In the genomic region with DNA sequence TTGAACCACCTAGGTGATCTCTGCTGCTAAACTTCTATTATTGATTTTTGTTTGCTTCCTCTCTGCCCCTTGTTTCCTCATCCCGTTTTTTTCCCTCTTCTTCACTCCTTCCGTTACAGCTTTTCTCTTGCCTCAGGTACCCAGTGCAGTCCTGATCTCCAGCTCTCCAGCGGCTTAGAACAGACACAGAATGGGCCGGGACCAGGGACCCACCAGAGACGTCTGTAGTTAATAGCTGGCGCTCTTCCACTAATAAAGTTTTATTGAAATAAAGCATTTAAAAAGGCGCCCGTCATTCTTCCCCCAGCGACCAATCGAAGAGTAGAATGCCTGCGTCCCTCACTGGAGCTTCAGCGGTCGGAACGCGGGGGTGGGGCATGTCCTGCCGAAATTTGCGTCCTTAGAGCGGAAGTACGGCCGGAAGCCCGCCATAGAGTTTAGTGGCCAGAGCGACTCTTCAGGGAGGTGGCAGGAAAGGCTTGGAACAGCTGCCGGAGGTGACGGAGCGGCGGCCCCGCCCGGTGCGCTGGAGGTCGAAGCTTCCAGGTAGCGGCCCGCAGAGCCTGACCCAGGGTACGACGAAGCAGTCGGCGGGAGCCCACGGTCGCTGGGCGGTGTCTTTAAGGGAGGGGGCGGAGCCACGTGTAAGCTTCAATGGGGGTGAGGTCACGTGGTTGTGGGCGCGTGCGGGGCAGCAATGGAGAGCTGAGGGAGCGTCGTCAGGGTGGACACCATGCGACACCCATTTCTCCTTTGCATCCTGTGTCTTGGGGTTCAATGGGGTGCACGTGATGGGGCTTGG, we compare ENCODE assay signal across 1 cellular context.
TF ChIP-seq lines count a peak whose summit lies in the region.

Gene COPS7A (plus strand): TSS at position 440 of the 802 bp plus-strand sequence. CDS start 611 bp downstream, outside the sequence.

TF ChIP-seq in WTC11, 78 proteins besides CTCF, POLR2A, EP300 and RAD21 (continued from another document and continues in another):
- TF ChIP-seq E2F5 (CRISPR knock-in tag; IDR thresholded peaks at IDR 0.05) (peak; percentile 91), MAX (CRISPR knock-in tag; IDR thresholded peaks at IDR 0.05) (peak; percentile 99), FOXK1 (CRISPR knock-in tag; IDR thresholded peaks at IDR 0.05) (peak; percentile 94), JUN (CRISPR knock-in tag; IDR thresholded peaks at IDR 0.05) (peak; percentile 92; the same call in 1 of the 2 replicates), AR (CRISPR knock-in tag; IDR thresholded peaks at IDR 0.05) (no peak), NFATC4 (CRISPR knock-in tag; IDR thresholded peaks at IDR 0.05) (no peak), TEAD4 (CRISPR knock-in tag; IDR thresholded peaks at IDR 0.05) (peak; percentile 79; the same call in 1 of the 2 replicates), SMAD4 (CRISPR knock-in tag; IDR thresholded peaks at IDR 0.05) (0 out of 2 replicates have a peak, but pooled peaks have one; percentile 49), ZNF138 (CRISPR knock-in tag; conservative IDR thresholded peaks at IDR 0.05) (no peak), ZBTB21 (CRISPR knock-in tag; IDR thresholded peaks at IDR 0.05; ENCODE audit: borderline replicate concordance) (peak; percentile 91), ZNF232 (CRISPR knock-in tag; IDR thresholded peaks at IDR 0.05) (peak; percentile 89; the same call in 1 of the 2 replicates), E2F4 (CRISPR knock-in tag; IDR thresholded peaks at IDR 0.05; ENCODE audit: borderline replicate concordance, low read depth) (peak; percentile 76), FOXP4 (CRISPR knock-in tag; IDR thresholded peaks at IDR 0.05) (peak; percentile 98), TCF7 (CRISPR knock-in tag; IDR thresholded peaks at IDR 0.05; ENCODE audit: low read depth) (peak; percentile 95), ZNF425 (CRISPR knock-in tag; conservative IDR thresholded peaks at IDR 0.05) (no peak), NFE2L1 (CRISPR knock-in tag; IDR thresholded peaks at IDR 0.05) (peak; percentile 98), RORB (CRISPR knock-in tag; IDR thresholded peaks at IDR 0.05) (no peak), NR1H2 (CRISPR knock-in tag; IDR thresholded peaks at IDR 0.05) (peak; percentile 79; the same call in 1 of the 2 replicates), ZNF121 (CRISPR knock-in tag; IDR thresholded peaks at IDR 0.05) (peak; percentile 99), PRDM15 (CRISPR knock-in tag; IDR thresholded peaks at IDR 0.05) (peak; percentile 56), IRF2 (CRISPR knock-in tag; IDR thresholded peaks at IDR 0.05; ENCODE audit: borderline replicate concordance, low read depth) (peak; percentile 89), ZNF219 (CRISPR knock-in tag; IDR thresholded peaks at IDR 0.05; ENCODE audit: borderline replicate concordance) (0 out of 2 replicates have a peak, but pooled peaks have one; percentile 73), PREB (CRISPR knock-in tag; IDR thresholded peaks at IDR 0.05; ENCODE audit: borderline replicate concordance) (peak; percentile 70; the same call in 1 of the 2 replicates), E2F1 (CRISPR knock-in tag; IDR thresholded peaks at IDR 0.05) (peak; percentile 95), MXD4 (CRISPR knock-in tag; IDR thresholded peaks at IDR 0.05; ENCODE audit: borderline replicate concordance) (no peak), JAZF1 (CRISPR knock-in tag; IDR thresholded peaks at IDR 0.05) (no peak), GTF2I (CRISPR knock-in tag; conservative IDR thresholded peaks at IDR 0.05) (no peak), SOX15 (CRISPR knock-in tag; IDR thresholded peaks at IDR 0.05) (no peak), TP53 (CRISPR knock-in tag; IDR thresholded peaks at IDR 0.05) (peak; percentile 98), ZNF396 (CRISPR knock-in tag; IDR thresholded peaks at IDR 0.05; ENCODE audit: borderline replicate concordance) (no peak)
- TF ChIP-seq, protein P1, sequence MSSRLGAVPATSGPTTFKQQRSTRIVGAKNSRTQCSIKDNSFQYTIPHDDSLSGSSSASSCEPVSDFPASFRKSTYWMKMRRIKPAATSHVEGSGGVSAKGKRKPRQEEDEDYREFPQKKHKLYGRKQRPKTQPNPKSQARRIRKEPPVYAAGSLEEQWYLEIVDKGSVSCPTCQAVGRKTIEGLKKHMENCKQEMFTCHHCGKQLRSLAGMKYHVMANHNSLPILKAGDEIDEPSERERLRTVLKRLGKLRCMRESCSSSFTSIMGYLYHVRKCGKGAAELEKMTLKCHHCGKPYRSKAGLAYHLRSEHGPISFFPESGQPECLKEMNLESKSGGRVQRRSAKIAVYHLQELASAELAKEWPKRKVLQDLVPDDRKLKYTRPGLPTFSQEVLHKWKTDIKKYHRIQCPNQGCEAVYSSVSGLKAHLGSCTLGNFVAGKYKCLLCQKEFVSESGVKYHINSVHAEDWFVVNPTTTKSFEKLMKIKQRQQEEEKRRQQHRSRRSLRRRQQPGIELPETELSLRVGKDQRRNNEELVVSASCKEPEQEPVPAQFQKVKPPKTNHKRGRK (CRISPR knock-in tag; IDR thresholded peaks at IDR 0.05; ENCODE audit: borderline replicate concordance), result 0 out of 2 replicates have a peak, but pooled peaks have one; percentile 20
- TF ChIP-seq, protein P2, sequence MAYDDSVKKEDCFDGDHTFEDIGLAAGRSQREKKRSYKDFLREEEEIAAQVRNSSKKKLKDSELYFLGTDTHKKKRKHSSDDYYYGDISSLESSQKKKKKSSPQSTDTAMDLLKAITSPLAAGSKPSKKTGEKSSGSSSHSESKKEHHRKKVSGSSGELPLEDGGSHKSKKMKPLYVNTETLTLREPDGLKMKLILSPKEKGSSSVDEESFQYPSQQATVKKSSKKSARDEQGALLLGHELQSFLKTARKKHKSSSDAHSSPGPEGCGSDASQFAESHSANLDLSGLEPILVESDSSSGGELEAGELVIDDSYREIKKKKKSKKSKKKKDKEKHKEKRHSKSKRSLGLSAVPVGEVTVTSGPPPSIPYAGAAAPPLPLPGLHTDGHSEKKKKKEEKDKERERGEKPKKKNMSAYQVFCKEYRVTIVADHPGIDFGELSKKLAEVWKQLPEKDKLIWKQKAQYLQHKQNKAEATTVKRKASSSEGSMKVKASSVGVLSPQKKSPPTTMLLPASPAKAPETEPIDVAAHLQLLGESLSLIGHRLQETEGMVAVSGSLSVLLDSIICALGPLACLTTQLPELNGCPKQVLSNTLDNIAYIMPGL (CRISPR knock-in tag; IDR thresholded peaks at IDR 0.05), result peak; percentile 78; the same call in 1 of the 2 replicates
